Comparison of ENCODE assay signal across 12 cellular contexts in the genomic region with DNA sequence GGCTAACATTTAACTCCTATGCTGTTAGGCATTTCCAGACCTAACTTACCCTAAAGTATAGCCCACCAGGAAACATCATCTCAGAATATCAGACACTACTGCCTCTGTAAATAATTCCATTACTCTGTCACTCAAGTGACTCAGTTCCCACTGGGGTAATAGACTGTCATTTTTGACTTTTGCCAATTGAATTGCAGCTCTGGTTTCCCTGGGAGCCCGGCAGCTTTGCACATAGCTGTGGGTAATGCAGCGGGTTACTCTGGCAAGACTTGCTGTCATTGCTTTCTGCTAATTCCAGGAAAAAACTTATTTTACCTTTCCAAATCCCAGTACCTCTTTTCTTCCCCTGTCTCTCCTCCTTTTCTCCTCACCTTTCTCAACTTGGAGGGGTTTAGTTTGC.
"Had no signal": no experiment of that assay in that cellular context is flagged by ENCODE, and none has a peak within 500 bp of the region (broad histone marks: within the 10 kb centered on the region; RNA-seq: fewer than 3 reads in every experiment).

No MANE protein-coding gene starts in this region.

- H3K36me3 ChIP-seq: breast epithelium, neutrophil, tibial nerve, WERI-Rb-1 had no signal

- H3K9me3 Mint-ChIP-seq: activated naive CD4-positive, alpha-beta T cell treated with anti-CD3 and anti-CD28 coated beads, Interleukin-2, amount 50 U/mL, for 72 hours; endodermal cell; naive B cell had no signal

- H3K27me3 ChIP-seq: breast epithelium, neutrophil, tibial nerve had no signal

- H3K27ac Mint-ChIP-seq: activated CD4-positive, alpha-beta T cell treated with anti-CD3 and anti-CD28 coated beads, Interleukin-2, amount 10 ng/mL, durations not matched to agents 24 days and 14 days; activated naive CD4-positive, alpha-beta T cell treated with anti-CD3 and anti-CD28 coated beads, Interleukin-2, amount 50 U/mL, for 72 hours; naive B cell had no signal

- H3K36me3 Mint-ChIP-seq: naive B cell had no signal

- H3K4me3 Mint-ChIP-seq: activated CD4-positive, alpha-beta T cell treated with anti-CD3 and anti-CD28 coated beads, Interleukin-2, amount 10 ng/mL, durations not matched to agents 24 days and 14 days; endodermal cell; naive B cell had no signal

- H3K27me3 Mint-ChIP-seq: activated CD4-positive, alpha-beta T cell treated with anti-CD3 and anti-CD28 coated beads, Interleukin-2, amount 10 ng/mL, durations not matched to agents 24 days and 14 days; naive B cell had no signal

- H3K4me3 ChIP-seq: breast epithelium, skin epidermis, tibial nerve had no signal

- H3K27ac ChIP-seq: breast epithelium, neutrophil, WERI-Rb-1 had no signal

- DNase-seq: activated CD4-positive, alpha-beta T cell treated with anti-CD3 and anti-CD28 coated beads, Interleukin-2, amount 10 ng/mL, durations not matched to agents 24 days and 14 days; activated effector memory CD4-positive, alpha-beta T cell treated with anti-CD3 and anti-CD28 coated beads, Interleukin-2, amount 50 U/mL, for 16 hours; anterior cingulate cortex; naive B cell; T-helper 9 cell; WERI-Rb-1 had no signal

- H3K9me3 ChIP-seq: breast epithelium, neutrophil, tibial nerve had no signal

- ATAC-seq: activated naive CD4-positive, alpha-beta T cell treated with anti-CD3 and anti-CD28 coated beads, Interleukin-2, amount 50 U/mL, for 72 hours had no signal
